ENCODE assay signal across 1 cellular context in genomic region chr7:27873981-27874957, GRCh38.
TF ChIP-seq lines count a peak whose summit lies in the region.

No MANE protein-coding gene starts in this region.

TF ChIP-seq in IMR-90, 13 proteins besides CTCF, POLR2A, EP300 and RAD21 (continued from another document):
- TF ChIP-seq ELK1 (IDR thresholded peaks at IDR 0.05; ENCODE audit: borderline replicate concordance, low read depth, low read length) (no peak), NFE2L2 (IDR thresholded peaks at IDR 0.05; ENCODE audit: low read depth, low read length) (no peak), MAZ (IDR thresholded peaks at IDR 0.05; ENCODE audit: borderline replicate concordance, low read depth, low read length) (no peak), CHD1 (IDR thresholded peaks at IDR 0.05; ENCODE audit: low read depth, low read length) (no peak)
